ENCODE assay signal across 8 cellular contexts in genomic region chr20:33992145-33992922, GRCh38. TPM values are rescaled to one million over a fixed set of nuclear protein-coding genes. Genes with fewer than 3 reads are reported as not detected.
DNase-seq lines count a peak whose midpoint lies in the region; ATAC-seq, FAIRE-seq and TF ChIP-seq lines count a peak whose summit lies in the region.

No MANE protein-coding gene starts in this region.

- H3K4me3 Mint-ChIP-seq in T-helper 17 cell, result peak overlapping the region; percentile 94

- H3K27me3 Mint-ChIP-seq in T-helper 17 cell, result no peaks in the 10 kb centered on the region

- TF ChIP-seq CTCF in foreskin keratinocyte (conservative IDR thresholded peaks at IDR 0.05), result no peak

- peak overlapping the region; percentile 96 for H3K27ac Mint-ChIP-seq in T-helper 17 cell

- FAIRE-seq in frontal cortex (lab: Jason Lieb, UNC), result no peak

- peaks cover 10% of the 10 kb centered on the region for H3K4me1 ChIP-seq in foreskin keratinocyte

- peaks cover 33% of the 10 kb centered on the region for H3K4me1 Mint-ChIP-seq in T-helper 17 cell

- peak overlapping the region; percentile 90 for H3K4me3 ChIP-seq in skeletal muscle cell (ENCODE audit: low read depth, low read length)

- no peaks in the 10 kb centered on the region for H3K9me3 ChIP-seq in T-helper 17 cell (ENCODE audit: control insufficient read depth, low read length, poor library complexity, severe bottlenecking)

- H3K27me3 ChIP-seq in foreskin keratinocyte, result no peaks in the 10 kb centered on the region

- peak; percentile 48 for DNase-seq in NCI-H2029 (lab: John Stamatoyannopoulos, UW)
- no peak for DNase-seq in NCI-H2029 treated with DMSO at 0.1 percent for 48 hours (lab: John Stamatoyannopoulos, UW)
- DNase-seq in T-helper 17 cell, result no peak
- DNase-seq in foreskin keratinocyte, result no peak
- DNase-seq in skeletal muscle cell (ENCODE audit: low read depth), result no peak
- DNase-seq in frontal cortex (ENCODE audit: low spot score in 2 of 2), result no peak
- DNase-seq in NCI-H2196 treated with DMSO at 0.1 percent for 48 hours (lab: John Stamatoyannopoulos, UW; ENCODE audit: unreplicated experiment), result no peak

- ATAC-seq in T-helper 17 cell, result no peak
- peak; percentile 0 for ATAC-seq in foreskin keratinocyte
- no peak for ATAC-seq in GM18870 (IDR thresholded peaks at IDR 0.05; ENCODE audit: unreplicated experiment)

- peak overlapping the region; percentile 86 for H3K27ac ChIP-seq in foreskin keratinocyte

- no peaks in the 10 kb centered on the region for H3K36me3 Mint-ChIP-seq in T-helper 17 cell (ENCODE audit: low read depth)

RNA-seq across cellular contexts. Expression of gene RALY, which starts 1.4 kb away (rescaled TPM):
- total RNA-seq in T-helper 17 cell, result 100 to 1,000 TPM; 120 to 137 TPM
- 141 and 163 TPM in 2 replicates for total RNA-seq in foreskin keratinocyte
- 193 and 211 TPM in 2 replicates for polyA plus RNA-seq in foreskin keratinocyte
- total RNA-seq in frontal cortex, result 48.5 TPM
